15 cellular contexts compared by ENCODE assay signal in the genomic region with DNA sequence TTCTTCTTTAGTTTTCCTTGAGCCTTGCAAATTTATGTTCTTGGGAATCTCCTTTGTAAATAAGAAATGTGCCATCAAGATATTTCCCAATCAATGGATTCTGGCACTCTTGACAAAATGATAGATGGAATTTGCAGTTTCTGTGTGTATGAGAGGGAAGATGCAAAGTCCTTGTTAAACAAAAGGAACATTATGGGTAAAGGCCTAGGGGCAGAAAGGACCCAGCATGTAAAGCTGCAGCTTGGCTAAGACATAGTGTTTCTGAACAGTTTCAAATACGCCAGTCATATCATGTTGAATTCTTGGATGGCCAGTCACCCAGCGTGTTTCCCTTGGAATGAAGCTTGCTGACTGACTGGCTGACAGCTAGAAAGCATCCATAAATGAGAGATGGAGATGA.
DNase-seq lines count a peak whose midpoint lies in the region; ATAC-seq and TF ChIP-seq lines count a peak whose summit lies in the region.
"Had no signal": no experiment of that assay in that cellular context is flagged by ENCODE, and none has a peak within 500 bp of the region (broad histone marks: within the 10 kb centered on the region; RNA-seq: fewer than 3 reads in every experiment).

No MANE protein-coding gene starts in this region.

- peaks cover 6% of the 10 kb centered on the region for H3K4me1 Mint-ChIP-seq in type B pancreatic cell (ENCODE audit: unreplicated experiment)

- no peak overlapping the region for H2AFZ ChIP-seq in PC-9

- ATAC-seq in sciatic nerve, result peak; percentile 22

- H3K4me1 ChIP-seq in PC-9 (replicated peaks; ENCODE audit: insufficient read depth), result no peaks in the 10 kb centered on the region
- H3K4me1 ChIP-seq: Peyer's patch had no signal

- no peaks in the 10 kb centered on the region for H4K20me1 ChIP-seq in PC-9 (ENCODE audit: insufficient read depth)

- CTCF ChIA-PET in PC-9 (lab: Charles Lee), result no interaction called here

- no peaks in the 10 kb centered on the region for H3K9me2 ChIP-seq in PC-9 (ENCODE audit: insufficient read depth)

- DNase-seq in RPMI7951 (ENCODE audit: low read depth) (peak; percentile 19), brain microvascular endothelial cell (peak; percentile 70), fibroblast of mammary gland (ENCODE audit: low read depth) (peak; percentile 28), sciatic nerve (ENCODE audit: low spot score) (no peak), type B pancreatic cell (ENCODE audit: extremely low spot score, unreplicated experiment) (no peak), posterior vena cava (ENCODE audit: low spot score) (no peak), PC-9 (no peak)
- DNase-seq: DMS153, H9, IMR-90, Kasumi-1, NCI-H187 treated with DMSO at 0.1 percent for 48 hours, NCI-H2171 treated with DMSO at 0.1 percent for 48 hours, NCI-H774, Peyer's patch had no signal

- peaks cover 6% of the 10 kb centered on the region for H3K9me3 Mint-ChIP-seq in type B pancreatic cell

- in situ Hi-C loops in brain microvascular endothelial cell (cut with HindIII; ENCODE audit: low pct_ligation_motif_present, low sequenced_read_pairs), result no loop called here

- POLR2A ChIA-PET in PC-9 (lab: Charles Lee; ENCODE audit: unreplicated experiment), result interaction anchor here (0.5 kb wide), 1 partner anchor 11 kb away, joined by 4 read pairs; no protein-coding TSS in a partner anchor

- peaks cover 3% of the 10 kb centered on the region; the same call in 1 of the 2 replicates for H3K79me2 ChIP-seq in PC-9 (ENCODE audit: low read depth)

- intact Hi-C loops in sciatic nerve (cut with DNase I) (no loop called here), posterior vena cava (cut with DNase I) (no loop called here), PC-9 (cut with micrococcal nuclease; ENCODE audit: unreplicated experiment) (loop anchor here (10.0 kb wide), 1 partner anchor 1778 kb away; no protein-coding TSS in a partner anchor)

- H3K4me2 ChIP-seq in PC-9, result no peak overlapping the region

- H3K27me3 Mint-ChIP-seq in type B pancreatic cell, result peaks cover 4% of the 10 kb centered on the region

- BruUV-seq in PC-9 (replicated peaks; lab: Mats Ljungman, UMichigan), result no TSS peak

- no peaks in the 10 kb centered on the region for H3K27me3 ChIP-seq in brain microvascular endothelial cell (replicated peaks)
- H3K27me3 ChIP-seq in PC-9 (ENCODE audit: insufficient read depth, low read depth), result no peaks in the 10 kb centered on the region
- H3K27me3 ChIP-seq: Peyer's patch had no signal

- H3K36me3 Mint-ChIP-seq in type B pancreatic cell, result no peaks in the 10 kb centered on the region

- peaks cover 7% of the 10 kb centered on the region; the same call in 1 of the 2 replicates for H3K9me3 ChIP-seq in PC-9 (ENCODE audit: insufficient read depth, low read depth)
- H3K9me3 ChIP-seq: Peyer's patch had no signal

- TF ChIP-seq CTCF in brain microvascular endothelial cell (IDR thresholded peaks at IDR 0.05; ENCODE audit: low read depth, low read length, missing control alignments), result no peak
- TF ChIP-seq CTCF in fibroblast of mammary gland (conservative IDR thresholded peaks at IDR 0.05; ENCODE audit: control insufficient read depth, insufficient read depth, low read depth, low read length), result no peak
- TF ChIP-seq CTCF in type B pancreatic cell (conservative IDR thresholded peaks at IDR 0.05), result no peak
- TF ChIP-seq CTCF in PC-9 (conservative IDR thresholded peaks at IDR 0.05), result no peak

- no peaks in the 10 kb centered on the region for H3F3A ChIP-seq in PC-9 (ENCODE audit: insufficient read depth, low read depth)

- H3K27ac ChIP-seq in brain microvascular endothelial cell (no peak overlapping the region), PC-9 (no peak overlapping the region)
- H3K27ac ChIP-seq: Peyer's patch had no signal

- H3K4me3 Mint-ChIP-seq in type B pancreatic cell, result no peak overlapping the region
- H3K4me3 Mint-ChIP-seq: H9 had no signal

- no peak overlapping the region for H3K4me3 ChIP-seq in brain microvascular endothelial cell (ENCODE audit: low read depth, low read length)
- H3K4me3 ChIP-seq in fibroblast of mammary gland (ENCODE audit: control insufficient read depth, low read depth, low read length), result no peak overlapping the region
- no peak overlapping the region for H3K4me3 ChIP-seq in PC-9
- H3K4me3 ChIP-seq: Peyer's patch had no signal

- H3K36me3 ChIP-seq in brain microvascular endothelial cell (replicated peaks) (no peaks in the 10 kb centered on the region), PC-9 (ENCODE audit: low read depth) (no peaks in the 10 kb centered on the region)
- H3K36me3 ChIP-seq: Peyer's patch had no signal

- no peak overlapping the region for H3K27ac Mint-ChIP-seq in type B pancreatic cell
- H3K27ac Mint-ChIP-seq: H9 had no signal

Comparison
In these comparisons a context has a peak if more than half of its experiments do, and no peak if none do; other contexts are left out.
1. DNase-seq: peak in RPMI7951 (single experiment), brain microvascular endothelial cell (single experiment) and fibroblast of mammary gland (single experiment); none in sciatic nerve (single experiment), type B pancreatic cell (single experiment), posterior vena cava (single experiment) and PC-9 (0 of 2).